ENCODE assay signal across 1 cellular context in the genomic region with DNA sequence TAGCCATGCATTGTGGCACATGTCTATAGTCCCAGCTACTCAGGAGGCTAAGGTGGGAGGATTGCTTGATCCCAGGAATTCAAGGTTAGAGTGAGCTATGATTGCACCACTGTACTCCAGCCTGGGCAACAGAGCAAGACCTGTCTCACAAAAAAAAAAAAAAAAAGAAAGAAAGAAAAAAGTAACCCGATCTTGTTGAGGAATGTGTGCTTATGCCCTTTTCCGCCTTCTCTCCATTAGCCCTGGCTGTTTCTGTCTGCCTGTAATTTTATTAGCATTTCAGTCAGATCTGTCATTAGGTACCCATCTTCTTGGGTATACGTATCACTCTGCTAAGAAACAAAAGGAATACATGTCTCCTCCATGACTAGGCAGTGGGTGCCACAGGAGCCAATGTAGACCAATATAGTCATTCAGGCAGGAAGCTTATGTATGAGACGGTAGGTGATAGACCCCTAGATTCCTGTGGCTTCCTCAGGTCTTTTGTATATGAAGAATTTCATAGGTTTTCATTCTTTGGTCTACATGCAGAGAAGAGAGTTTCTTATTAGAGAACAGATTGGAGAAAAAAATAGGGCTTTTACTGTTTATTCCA.
TF ChIP-seq lines count a peak whose summit lies in the region.

No MANE protein-coding gene starts in this region.

TF ChIP-seq in IMR-90, 13 proteins besides CTCF, POLR2A, EP300 and RAD21:
- TF ChIP-seq CHD1 (IDR thresholded peaks at IDR 0.05; ENCODE audit: low read depth, low read length): no peak
- TF ChIP-seq, protein P1, sequence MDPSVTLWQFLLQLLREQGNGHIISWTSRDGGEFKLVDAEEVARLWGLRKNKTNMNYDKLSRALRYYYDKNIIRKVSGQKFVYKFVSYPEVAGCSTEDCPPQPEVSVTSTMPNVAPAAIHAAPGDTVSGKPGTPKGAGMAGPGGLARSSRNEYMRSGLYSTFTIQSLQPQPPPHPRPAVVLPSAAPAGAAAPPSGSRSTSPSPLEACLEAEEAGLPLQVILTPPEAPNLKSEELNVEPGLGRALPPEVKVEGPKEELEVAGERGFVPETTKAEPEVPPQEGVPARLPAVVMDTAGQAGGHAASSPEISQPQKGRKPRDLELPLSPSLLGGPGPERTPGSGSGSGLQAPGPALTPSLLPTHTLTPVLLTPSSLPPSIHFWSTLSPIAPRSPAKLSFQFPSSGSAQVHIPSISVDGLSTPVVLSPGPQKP (IDR thresholded peaks at IDR 0.05; ENCODE audit: borderline replicate concordance, low read depth, low read length): no peak
- TF ChIP-seq MAZ (IDR thresholded peaks at IDR 0.05; ENCODE audit: borderline replicate concordance, low read depth, low read length): no peak
